In genomic region chr16:13733561-13733960, GRCh38 we compare ENCODE assay signal across 22 cellular contexts.
DNase-seq lines count a peak whose midpoint lies in the region; TF ChIP-seq lines count a peak whose summit lies in the region.
"Had no signal": no experiment of that assay in that cellular context is flagged by ENCODE, and none has a peak within 500 bp of the region (broad histone marks: within the 10 kb centered on the region; RNA-seq: fewer than 3 reads in every experiment).

No MANE protein-coding gene starts in this region.

- H3K9me3 ChIP-seq in endodermal cell (ENCODE audit: control insufficient read depth, low read length) (peaks cover 6% of the 10 kb centered on the region), prostate gland (no peaks in the 10 kb centered on the region)
- H3K9me3 ChIP-seq: Caco-2, Peyer's patch, SJCRH30 had no signal

- peaks cover 4% of the 10 kb centered on the region for H3K9me3 Mint-ChIP-seq in endodermal cell

- no peaks in the 10 kb centered on the region for H3K36me3 ChIP-seq in endodermal cell (ENCODE audit: control insufficient read depth, insufficient read depth, low read length)
- no peaks in the 10 kb centered on the region for H3K36me3 ChIP-seq in prostate gland
- H3K36me3 ChIP-seq: BLaER1 treated with 17β-estradiol and CSF1 and Interleukin-3, amounts not matched to agents 10 nM and 100 nM; Peyer's patch; SJCRH30 had no signal

- H3K4me1 ChIP-seq in endodermal cell (ENCODE audit: control insufficient read depth, insufficient read depth, low read length) (no peaks in the 10 kb centered on the region), prostate gland (replicated peaks) (no peaks in the 10 kb centered on the region)
- H3K4me1 ChIP-seq: BLaER1 treated with 17β-estradiol and CSF1 and Interleukin-3, amounts not matched to agents 10 nM and 100 nM; Caco-2; Peyer's patch; SJCRH30 had no signal

- no peak overlapping the region for H3K9ac ChIP-seq in endodermal cell (ENCODE audit: extremely low read depth, low read length, poor library complexity, severe bottlenecking)
- H3K9ac ChIP-seq: BLaER1 treated with 17β-estradiol and CSF1 and Interleukin-3, amounts not matched to agents 10 nM and 100 nM had no signal

- no peaks in the 10 kb centered on the region for H3K36me3 Mint-ChIP-seq in endodermal cell (ENCODE audit: low read depth)
- H3K36me3 Mint-ChIP-seq: CD4-positive, alpha-beta memory T cell had no signal

- peak overlapping the region; percentile 16 for H3K27ac ChIP-seq in endodermal cell (ENCODE audit: low read depth, low read length)
- H3K27ac ChIP-seq in prostate gland: no peak overlapping the region
- H3K27ac ChIP-seq: BLaER1 treated with 17β-estradiol and CSF1 and Interleukin-3, amounts not matched to agents 10 nM and 100 nM; Peyer's patch; SJCRH30 had no signal

- no peak for TF ChIP-seq POLR2A in prostate gland (IDR thresholded peaks at IDR 0.05)

- no peak overlapping the region for H3K4me3 Mint-ChIP-seq in endodermal cell
- H3K4me3 Mint-ChIP-seq: CD4-positive, alpha-beta memory T cell had no signal

- WGBS in endodermal cell (ENCODE audit: insufficient coverage in 1 of 2, insufficient read length in 1 of 2), 2 experiments: 83 to 94% methylated on average over 2 to 3 of the region's 3 CpGs
- 28% methylated on average over 3 of the region's 3 CpGs for WGBS in prostate gland

- intact Hi-C loops in prostate gland (cut with DNase I): no loop called here

- peak; percentile 6 for DNase-seq in DMS79 treated with DMSO at 0.1 percent for 48 hours (lab: John Stamatoyannopoulos, UW)
- no peak for DNase-seq in DMS79 (lab: John Stamatoyannopoulos, UW)
- peak; percentile 3 for DNase-seq in M059J (ENCODE audit: low read depth)
- DNase-seq in endodermal cell: no peak
- peak; percentile 6 for DNase-seq in prostate gland (ENCODE audit: low spot score)
- no peak for DNase-seq in activated CD4-positive, alpha-beta T cell treated with anti-CD3 and anti-CD28 coated beads, Interleukin-2, amount 50 U/mL, for 48 hours
- DNase-seq in NCI-H1930 (lab: John Stamatoyannopoulos, UW): no peak
- DNase-seq in NCI-H1048 (lab: John Stamatoyannopoulos, UW): no peak
- DNase-seq: 8988T; Caco-2; CD4-positive, alpha-beta memory T cell; DMS153; NCI-H1105 treated with DMSO at 0.1 percent for 48 hours; NCI-H1694; NCI-H2081 treated with DMSO at 0.1 percent for 48 hours; NCI-H345; NCI-H524; NCI-H774; Peyer's patch; SJCRH30; T-helper 1 cell had no signal

- no peak overlapping the region for H3K4me3 ChIP-seq in endodermal cell (ENCODE audit: low read length)
- H3K4me3 ChIP-seq in prostate gland: no peak overlapping the region
- H3K4me3 ChIP-seq: BLaER1 treated with 17β-estradiol and CSF1 and Interleukin-3, amounts not matched to agents 10 nM and 100 nM; Peyer's patch; SJCRH30 had no signal

- no peaks in the 10 kb centered on the region for H3K4me1 Mint-ChIP-seq in endodermal cell
- H3K4me1 Mint-ChIP-seq: CD4-positive, alpha-beta memory T cell had no signal

- no peaks in the 10 kb centered on the region for H3K27me3 Mint-ChIP-seq in endodermal cell (ENCODE audit: insufficient read depth)
- H3K27me3 Mint-ChIP-seq: CD4-positive, alpha-beta memory T cell had no signal

- TF ChIP-seq CTCF in endodermal cell (conservative IDR thresholded peaks at IDR 0.05) (no peak), prostate gland (IDR thresholded peaks at IDR 0.05) (no peak)

- H3K27me3 ChIP-seq in endodermal cell (ENCODE audit: control insufficient read depth, insufficient read depth, low read length, poor library complexity, severe bottlenecking) (no peaks in the 10 kb centered on the region), prostate gland (replicated peaks; ENCODE audit: insufficient read depth) (no peaks in the 10 kb centered on the region)
- H3K27me3 ChIP-seq: BLaER1 treated with 17β-estradiol and CSF1 and Interleukin-3, amounts not matched to agents 10 nM and 100 nM; Peyer's patch; SJCRH30 had no signal

- no peak overlapping the region for H3K27ac Mint-ChIP-seq in endodermal cell
- H3K27ac Mint-ChIP-seq: CD4-positive, alpha-beta memory T cell had no signal

Comparison
In these comparisons a context has a peak if more than half of its experiments do, and no peak if none do; other contexts are left out.
1. DNase-seq: peak in DMS79 treated with DMSO at 0.1 percent for 48 hours (single experiment), M059J (single experiment) and prostate gland (single experiment); none in DMS79 (single experiment), endodermal cell (single experiment), activated CD4-positive, alpha-beta T cell treated with anti-CD3 and anti-CD28 coated beads, Interleukin-2, amount 50 U/mL, for 48 hours (0 of 2), NCI-H1930 (0 of 2) and NCI-H1048 (single experiment).